In genomic region chr10:124892031-124892430, GRCh38 we compare ENCODE assay signal across 29 cellular contexts.
"Had no signal": no experiment of that assay in that cellular context is flagged by ENCODE, and none has a peak within 500 bp of the region (broad histone marks: within the 10 kb centered on the region; RNA-seq: fewer than 3 reads in every experiment).

No MANE protein-coding gene starts in this region.

- H3K36me3 Mint-ChIP-seq: activated naive CD4-positive, alpha-beta T cell treated with anti-CD3 and anti-CD28 coated beads, Interleukin-2, amount 10 ng/mL, durations not matched to agents 7 days and 5 days; activated naive CD8-positive, alpha-beta T cell treated with anti-CD3 and anti-CD28 coated beads, Interleukin-2, amount 10 ng/mL, durations not matched to agents 7 days and 5 days; immature natural killer cell; naive thymus-derived CD8-positive, alpha-beta T cell had no signal

- H3K4me3 ChIP-seq: gastrocnemius medialis, left lung, right lobe of liver, testis, transverse colon had no signal

- H3K27ac ChIP-seq: gastrocnemius medialis, left lung, right lobe of liver, testis, transverse colon, WERI-Rb-1 had no signal

- DNase-seq: activated CD4-positive, alpha-beta T cell treated with anti-CD3 and anti-CD28 coated beads for 48 hours; activated CD4-positive, alpha-beta T cell treated with anti-CD3 and anti-CD28 coated beads, Interleukin-2, amount 50 U/mL, for 48 hours; activated CD8-positive, alpha-beta memory T cell treated with anti-CD3 and anti-CD28 coated beads, Interleukin-2, amount 50 U/mL, for 4 hours; activated gamma-delta T cell; activated naive CD4-positive, alpha-beta T cell treated with anti-CD3 and anti-CD28 coated beads, Interleukin-2, amount 10 ng/mL, durations not matched to agents 7 days and 5 days; activated naive CD8-positive, alpha-beta T cell treated with anti-CD3 and anti-CD28 coated beads, Interleukin-2, amount 10 ng/mL, durations not matched to agents 7 days and 5 days; activated T-cell treated with anti-CD3 and anti-CD28 coated beads, Interleukin-2, amount 50 U/mL, for 1 hour; amniotic stem cell; effector CD8-positive, alpha-beta T cell; gastrocnemius medialis; hypothalamus; immature natural killer cell; kidney; left lung; midbrain; naive thymus-derived CD8-positive, alpha-beta T cell; occipital lobe; stimulated activated CD4-positive, alpha-beta T cell treated with anti-CD3 and anti-CD28 coated beads, Interleukin-2, amount 100 ng/mL, for 48 hours; stimulated activated naive CD4-positive, alpha-beta T cell treated with Interleukin-2 at 50 U/mL for 16 hours; T-helper 9 cell; testis; transverse colon; WERI-Rb-1 had no signal

- H3K9me3 ChIP-seq: gastrocnemius medialis, left lung, right lobe of liver, testis, transverse colon had no signal

- H3K4me1 ChIP-seq: gastrocnemius medialis, left lung, right lobe of liver, testis, transverse colon had no signal

- H3K4me1 Mint-ChIP-seq: activated naive CD4-positive, alpha-beta T cell treated with anti-CD3 and anti-CD28 coated beads, Interleukin-2, amount 10 ng/mL, durations not matched to agents 7 days and 5 days; activated naive CD8-positive, alpha-beta T cell treated with anti-CD3 and anti-CD28 coated beads, Interleukin-2, amount 10 ng/mL, durations not matched to agents 7 days and 5 days; central memory CD8-positive, alpha-beta T cell; immature natural killer cell; naive thymus-derived CD8-positive, alpha-beta T cell; neural crest cell had no signal

- H3K36me3 ChIP-seq: gastrocnemius medialis, left lung, right lobe of liver, transverse colon, WERI-Rb-1 had no signal

- H3K27me3 ChIP-seq: gastrocnemius medialis, left lung, right lobe of liver, testis had no signal

- ATAC-seq: activated CD4-positive, CD25-positive, alpha-beta regulatory T cell treated with anti-CD3 and anti-CD28 coated beads, Interleukin-2, amount 50 U/mL, for 24 hours; gastrocnemius medialis; left lung; naive thymus-derived CD8-positive, alpha-beta T cell had no signal

- H3K4me3 Mint-ChIP-seq: activated naive CD4-positive, alpha-beta T cell treated with anti-CD3 and anti-CD28 coated beads, Interleukin-2, amount 10 ng/mL, durations not matched to agents 7 days and 5 days; activated naive CD8-positive, alpha-beta T cell treated with anti-CD3 and anti-CD28 coated beads, Interleukin-2, amount 10 ng/mL, durations not matched to agents 7 days and 5 days; activated T-helper 1 cell treated with anti-CD3 and anti-CD28 coated beads, Interleukin-12 subunit alpha, Interleukin-12 subunit beta, Interleukin-2, Interleukin-4 antibody, amounts not matched to agents 30 ng/mL and 10 ng/mL and 1 ng/mL, durations not matched to agents 14 hours and 24 hours and 36 hours; central memory CD8-positive, alpha-beta T cell; immature natural killer cell; naive thymus-derived CD8-positive, alpha-beta T cell; neural crest cell; T-helper 1 cell treated with Interleukin-12 subunit alpha and Interleukin-12 subunit beta and Interleukin-4 antibody, amounts not matched to agents 30 μg/mL and 1 μg/mL, for 36 hours had no signal

- H3K9me3 Mint-ChIP-seq: activated naive CD4-positive, alpha-beta T cell treated with anti-CD3 and anti-CD28 coated beads, Interleukin-2, amount 10 ng/mL, durations not matched to agents 7 days and 5 days; activated naive CD8-positive, alpha-beta T cell treated with anti-CD3 and anti-CD28 coated beads, Interleukin-2, amount 10 ng/mL, durations not matched to agents 7 days and 5 days; activated T-helper 1 cell treated with anti-CD3 and anti-CD28 coated beads, Interleukin-12 subunit alpha, Interleukin-12 subunit beta, Interleukin-2, Interleukin-4 antibody, amounts not matched to agents 30 ng/mL and 10 ng/mL and 1 ng/mL, durations not matched to agents 14 hours and 24 hours and 36 hours; central memory CD8-positive, alpha-beta T cell; immature natural killer cell; naive thymus-derived CD8-positive, alpha-beta T cell; neural crest cell; T-helper 1 cell treated with Interleukin-12 subunit alpha and Interleukin-12 subunit beta and Interleukin-4 antibody, amounts not matched to agents 30 μg/mL and 1 μg/mL, for 36 hours had no signal

- H3K27ac Mint-ChIP-seq: activated naive CD4-positive, alpha-beta T cell treated with anti-CD3 and anti-CD28 coated beads, Interleukin-2, amount 10 ng/mL, durations not matched to agents 7 days and 5 days; activated naive CD8-positive, alpha-beta T cell treated with anti-CD3 and anti-CD28 coated beads, Interleukin-2, amount 10 ng/mL, durations not matched to agents 7 days and 5 days; activated T-helper 1 cell treated with anti-CD3 and anti-CD28 coated beads, Interleukin-12 subunit alpha, Interleukin-12 subunit beta, Interleukin-2, Interleukin-4 antibody, amounts not matched to agents 30 ng/mL and 10 ng/mL and 1 ng/mL, durations not matched to agents 14 hours and 24 hours and 36 hours; immature natural killer cell; naive thymus-derived CD8-positive, alpha-beta T cell; T-helper 1 cell treated with Interleukin-12 subunit alpha and Interleukin-12 subunit beta and Interleukin-4 antibody, amounts not matched to agents 30 μg/mL and 1 μg/mL, for 36 hours had no signal
